In genomic region chr6:39189131-39189530, GRCh38 we compare ENCODE assay signal across 1 cellular context.
TF ChIP-seq lines count a peak whose summit lies in the region.

No MANE protein-coding gene starts in this region.

TF ChIP-seq in K562, 482 proteins besides CTCF, POLR2A, EP300 and RAD21 (continued from another document):
- TF ChIP-seq USF1 (CRISPR knock-in tag; IDR thresholded peaks at IDR 0.05) (0 out of 2 replicates have a peak, but pooled peaks have one; percentile 17), ZKSCAN1 (IDR thresholded peaks at IDR 0.05; ENCODE audit: low read depth, low read length) (no peak), JUND (IDR thresholded peaks at IDR 0.05; ENCODE audit: borderline replicate concordance, low read depth, low read length) (no peak), JUND (tag; IDR thresholded peaks at IDR 0.05; ENCODE audit: borderline replicate concordance, low read depth, low read length) (no peak), ZNF133 (CRISPR knock-in tag; IDR thresholded peaks at IDR 0.05) (no peak), CEBPG (CRISPR knock-in tag; IDR thresholded peaks at IDR 0.05) (no peak), CEBPG (tag; conservative IDR thresholded peaks at IDR 0.05 in 1 of 2, IDR thresholded peaks at IDR 0.05 in 1 of 2) (no peak), ZNF707 (CRISPR knock-in tag; conservative IDR thresholded peaks at IDR 0.05) (no peak), BHLHE40 (IDR thresholded peaks at IDR 0.05; ENCODE audit: low read length) (0 out of 2 replicates have a peak, but pooled peaks have one; percentile 21), TGIF2 (CRISPR knock-in tag; IDR thresholded peaks at IDR 0.05) (no peak), ELK3 (CRISPR knock-in tag; IDR thresholded peaks at IDR 0.05) (no peak), ZSCAN32 (CRISPR knock-in tag; IDR thresholded peaks at IDR 0.05) (no peak)
